Comparison of ENCODE assay signal across 2 cellular contexts in the genomic region with DNA sequence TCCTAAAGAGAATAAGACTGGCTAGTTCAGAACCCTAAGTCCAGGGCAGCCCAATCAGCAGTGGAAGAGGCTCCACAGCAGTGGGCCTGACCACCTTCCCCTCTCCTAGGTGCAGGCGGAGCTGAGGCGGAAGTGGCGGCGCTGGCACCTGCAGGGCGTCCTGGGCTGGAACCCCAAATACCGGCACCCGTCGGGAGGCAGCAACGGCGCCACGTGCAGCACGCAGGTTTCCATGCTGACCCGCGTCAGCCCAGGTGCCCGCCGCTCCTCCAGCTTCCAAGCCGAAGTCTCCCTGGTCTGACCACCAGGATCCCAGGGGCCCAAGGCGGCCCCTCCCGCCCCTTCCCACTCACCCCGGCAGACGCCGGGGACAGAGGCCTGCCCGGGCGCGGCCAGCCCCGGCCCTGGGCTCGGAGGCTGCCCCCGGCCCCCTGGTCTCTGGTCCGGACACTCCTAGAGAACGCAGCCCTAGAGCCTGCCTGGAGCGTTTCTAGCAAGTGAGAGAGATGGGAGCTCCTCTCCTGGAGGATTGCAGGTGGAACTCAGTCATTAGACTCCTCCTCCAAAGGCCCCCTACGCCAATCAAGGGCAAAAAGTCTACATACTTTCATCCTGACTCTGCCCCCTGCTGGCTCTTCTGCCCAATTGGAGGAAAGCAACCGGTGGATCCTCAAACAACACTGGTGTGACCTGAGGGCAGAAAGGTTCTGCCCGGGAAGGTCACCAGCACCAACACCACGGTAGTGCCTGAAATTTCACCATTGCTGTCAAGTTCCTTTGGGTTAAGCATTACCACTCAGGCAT.
TF ChIP-seq lines count a peak whose summit lies in the region.

No MANE protein-coding gene starts in this region.

TF ChIP-seq in A549, 52 proteins besides CTCF, POLR2A, EP300 and RAD21:
- TF ChIP-seq CBX2 (IDR thresholded peaks at IDR 0.05; ENCODE audit: borderline replicate concordance, low read depth): no peak
- TF ChIP-seq SMC3 (IDR thresholded peaks at IDR 0.05): 0 out of 3 replicates have a peak, but pooled peaks have one; percentile 12

TF ChIP-seq in K562, 482 proteins besides CTCF, POLR2A, EP300 and RAD21 (continues in another document):
- TF ChIP-seq PBX2 (CRISPR knock-in tag; IDR thresholded peaks at IDR 0.05; ENCODE audit: low read depth) (peak; percentile 13; the same call in 1 of the 2 replicates), PBX2 (tag; conservative IDR thresholded peaks at IDR 0.05; ENCODE audit: low read depth) (peak; percentile 79), FOSL1 (tag; conservative IDR thresholded peaks at IDR 0.05) (no peak), ZNF507 (tag; conservative IDR thresholded peaks at IDR 0.05) (no peak), TSC22D4 (tag; IDR thresholded peaks at IDR 0.05) (no peak), PCBP2 (IDR thresholded peaks at IDR 0.05; ENCODE audit: low read depth, low read length, poor library complexity, severe bottlenecking) (no peak), THRAP3 (IDR thresholded peaks at IDR 0.05; ENCODE audit: borderline replicate concordance) (no peak), KDM2B (CRISPR knock-in tag; IDR thresholded peaks at IDR 0.05) (no peak), MLX (CRISPR knock-in tag; conservative IDR thresholded peaks at IDR 0.05) (no peak), PYGO2 (tag; IDR thresholded peaks at IDR 0.05) (no peak), PTTG1 (tag; IDR thresholded peaks at IDR 0.05; ENCODE audit: low read depth) (no peak), CTBP1 (IDR thresholded peaks at IDR 0.05; ENCODE audit: borderline replicate concordance) (peak; percentile 32; the same call in 1 of the 2 replicates), ZNF707 (CRISPR knock-in tag; conservative IDR thresholded peaks at IDR 0.05) (no peak), ZNF354B (CRISPR knock-in tag; IDR thresholded peaks at IDR 0.05) (no peak), SAP30 (IDR thresholded peaks at IDR 0.05; ENCODE audit: borderline replicate concordance, insufficient read depth, low read depth, low read length, poor library complexity, severe bottlenecking) (no peak), TAF15 (IDR thresholded peaks at IDR 0.05; ENCODE audit: low read depth, low read length) (no peak), ESRRB (CRISPR knock-in tag; IDR thresholded peaks at IDR 0.05; ENCODE audit: borderline replicate concordance) (no peak), RBM17 (IDR thresholded peaks at IDR 0.05; ENCODE audit: borderline replicate concordance, low read depth, low read length) (no peak), SMC3 (conservative IDR thresholded peaks at IDR 0.05; ENCODE audit: insufficient read depth, low read depth, low read length) (peak; percentile 63), ZNF3 (CRISPR knock-in tag; IDR thresholded peaks at IDR 0.05) (no peak), PCBP1 (IDR thresholded peaks at IDR 0.05; ENCODE audit: low read depth, low read length, poor library complexity, severe bottlenecking) (peak; percentile 59), POLR2G (IDR thresholded peaks at IDR 0.05; ENCODE audit: low read depth, low read length) (no peak), WHSC1 (IDR thresholded peaks at IDR 0.05; ENCODE audit: low read length) (no peak), SIRT6 (IDR thresholded peaks at IDR 0.05; ENCODE audit: low read depth, low read length) (no peak), MAZ (CRISPR knock-in tag; conservative IDR thresholded peaks at IDR 0.05 in 1 of 2, IDR thresholded peaks at IDR 0.05 in 1 of 2) (peak in 1 of 2 experiments; percentile 46; a peak in 2 of 4 replicates), SMAD1 (IDR thresholded peaks at IDR 0.05; ENCODE audit: low read depth, low read length, partially characterized antibody) (no peak), BACH1 (tag; IDR thresholded peaks at IDR 0.05) (no peak), ZNF644 (tag; IDR thresholded peaks at IDR 0.05; ENCODE audit: low read depth) (no peak), YBX1 (IDR thresholded peaks at IDR 0.05) (no peak), NFATC3 (IDR thresholded peaks at IDR 0.05) (no peak), ZNF121 (CRISPR knock-in tag; conservative IDR thresholded peaks at IDR 0.05) (no peak), ZNF24 (IDR thresholded peaks at IDR 0.05) (no peak), RCOR1 (IDR thresholded peaks at IDR 0.05; ENCODE audit: borderline replicate concordance in 1 of 2, low read depth in 2 of 2, low read length in 2 of 2) (peak in 1 of 2 experiments; percentile 41; a peak in 1 of 4 replicates), ESRRA (IDR thresholded peaks at IDR 0.05; ENCODE audit: borderline replicate concordance, low read depth) (peak; percentile 65; the same call in 1 of the 2 replicates), ZFP36 (IDR thresholded peaks at IDR 0.05; ENCODE audit: low read depth, low read length, partially characterized antibody) (peak; percentile 14)
- TF ChIP-seq, protein P1, sequence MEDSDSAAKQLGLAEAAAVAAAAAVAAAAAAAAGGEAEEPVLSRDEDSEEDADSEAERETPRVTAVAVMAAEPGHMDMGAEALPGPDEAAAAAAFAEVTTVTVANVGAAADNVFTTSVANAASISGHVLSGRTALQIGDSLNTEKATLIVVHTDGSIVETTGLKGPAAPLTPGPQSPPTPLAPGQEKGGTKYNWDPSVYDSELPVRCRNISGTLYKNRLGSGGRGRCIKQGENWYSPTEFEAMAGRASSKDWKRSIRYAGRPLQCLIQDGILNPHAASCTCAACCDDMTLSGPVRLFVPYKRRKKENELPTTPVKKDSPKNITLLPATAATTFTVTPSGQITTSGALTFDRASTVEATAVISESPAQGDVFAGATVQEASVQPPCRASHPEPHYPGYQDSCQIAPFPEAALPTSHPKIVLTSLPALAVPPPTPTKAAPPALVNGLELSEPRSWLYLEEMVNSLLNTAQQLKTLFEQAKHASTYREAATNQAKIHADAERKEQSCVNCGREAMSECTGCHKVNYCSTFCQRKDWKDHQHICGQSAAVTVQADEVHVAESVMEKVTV (CRISPR knock-in tag; IDR thresholded peaks at IDR 0.05): 0 out of 2 replicates have a peak, but pooled peaks have one; percentile 27
- TF ChIP-seq, protein P2, sequence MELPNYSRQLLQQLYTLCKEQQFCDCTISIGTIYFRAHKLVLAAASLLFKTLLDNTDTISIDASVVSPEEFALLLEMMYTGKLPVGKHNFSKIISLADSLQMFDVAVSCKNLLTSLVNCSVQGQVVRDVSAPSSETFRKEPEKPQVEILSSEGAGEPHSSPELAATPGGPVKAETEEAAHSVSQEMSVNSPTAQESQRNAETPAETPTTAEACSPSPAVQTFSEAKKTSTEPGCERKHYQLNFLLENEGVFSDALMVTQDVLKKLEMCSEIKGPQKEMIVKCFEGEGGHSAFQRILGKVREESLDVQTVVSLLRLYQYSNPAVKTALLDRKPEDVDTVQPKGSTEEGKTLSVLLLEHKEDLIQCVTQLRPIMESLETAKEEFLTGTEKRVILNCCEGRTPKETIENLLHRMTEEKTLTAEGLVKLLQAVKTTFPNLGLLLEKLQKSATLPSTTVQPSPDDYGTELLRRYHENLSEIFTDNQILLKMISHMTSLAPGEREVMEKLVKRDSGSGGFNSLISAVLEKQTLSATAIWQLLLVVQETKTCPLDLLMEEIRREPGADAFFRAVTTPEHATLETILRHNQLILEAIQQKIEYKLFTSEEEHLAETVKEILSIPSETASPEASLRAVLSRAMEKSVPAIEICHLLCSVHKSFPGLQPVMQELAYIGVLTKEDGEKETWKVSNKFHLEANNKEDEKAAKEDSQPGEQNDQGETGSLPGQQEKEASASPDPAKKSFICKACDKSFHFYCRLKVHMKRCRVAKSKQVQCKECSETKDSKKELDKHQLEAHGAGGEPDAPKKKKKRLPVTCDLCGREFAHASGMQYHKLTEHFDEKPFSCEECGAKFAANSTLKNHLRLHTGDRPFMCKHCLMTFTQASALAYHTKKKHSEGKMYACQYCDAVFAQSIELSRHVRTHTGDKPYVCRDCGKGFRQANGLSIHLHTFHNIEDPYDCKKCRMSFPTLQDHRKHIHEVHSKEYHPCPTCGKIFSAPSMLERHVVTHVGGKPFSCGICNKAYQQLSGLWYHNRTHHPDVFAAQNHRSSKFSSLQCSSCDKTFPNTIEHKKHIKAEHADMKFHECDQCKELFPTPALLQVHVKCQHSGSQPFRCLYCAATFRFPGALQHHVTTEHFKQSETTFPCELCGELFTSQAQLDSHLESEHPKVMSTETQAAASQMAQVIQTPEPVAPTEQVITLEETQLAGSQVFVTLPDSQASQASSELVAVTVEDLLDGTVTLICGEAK (IDR thresholded peaks at IDR 0.05): no peak
- TF ChIP-seq, protein P2 (CRISPR knock-in tag; IDR thresholded peaks at IDR 0.05): no peak
- TF ChIP-seq, protein P3, sequence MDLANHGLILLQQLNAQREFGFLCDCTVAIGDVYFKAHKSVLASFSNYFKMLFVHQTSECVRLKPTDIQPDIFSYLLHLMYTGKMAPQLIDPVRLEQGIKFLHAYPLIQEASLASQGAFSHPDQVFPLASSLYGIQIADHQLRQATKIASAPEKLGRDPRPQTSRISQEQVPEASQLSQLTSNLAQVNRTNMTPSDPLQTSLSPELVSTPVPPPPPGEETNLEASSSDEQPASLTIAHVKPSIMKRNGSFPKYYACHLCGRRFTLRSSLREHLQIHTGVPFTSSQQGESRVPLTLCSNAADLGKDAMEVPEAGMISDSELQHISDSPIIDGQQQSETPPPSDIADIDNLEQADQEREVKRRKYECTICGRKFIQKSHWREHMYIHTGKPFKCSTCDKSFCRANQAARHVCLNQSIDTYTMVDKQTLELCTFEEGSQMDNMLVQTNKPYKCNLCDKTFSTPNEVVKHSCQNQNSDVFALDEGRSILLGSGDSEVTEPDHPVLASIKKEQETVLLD (IDR thresholded peaks at IDR 0.05): no peak
- TF ChIP-seq, protein P4, sequence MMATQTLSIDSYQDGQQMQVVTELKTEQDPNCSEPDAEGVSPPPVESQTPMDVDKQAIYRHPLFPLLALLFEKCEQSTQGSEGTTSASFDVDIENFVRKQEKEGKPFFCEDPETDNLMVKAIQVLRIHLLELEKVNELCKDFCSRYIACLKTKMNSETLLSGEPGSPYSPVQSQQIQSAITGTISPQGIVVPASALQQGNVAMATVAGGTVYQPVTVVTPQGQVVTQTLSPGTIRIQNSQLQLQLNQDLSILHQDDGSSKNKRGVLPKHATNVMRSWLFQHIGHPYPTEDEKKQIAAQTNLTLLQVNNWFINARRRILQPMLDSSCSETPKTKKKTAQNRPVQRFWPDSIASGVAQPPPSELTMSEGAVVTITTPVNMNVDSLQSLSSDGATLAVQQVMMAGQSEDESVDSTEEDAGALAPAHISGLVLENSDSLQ (IDR thresholded peaks at IDR 0.05): peak; percentile 95
